ENCODE assay signal across 23 cellular contexts in the genomic region with DNA sequence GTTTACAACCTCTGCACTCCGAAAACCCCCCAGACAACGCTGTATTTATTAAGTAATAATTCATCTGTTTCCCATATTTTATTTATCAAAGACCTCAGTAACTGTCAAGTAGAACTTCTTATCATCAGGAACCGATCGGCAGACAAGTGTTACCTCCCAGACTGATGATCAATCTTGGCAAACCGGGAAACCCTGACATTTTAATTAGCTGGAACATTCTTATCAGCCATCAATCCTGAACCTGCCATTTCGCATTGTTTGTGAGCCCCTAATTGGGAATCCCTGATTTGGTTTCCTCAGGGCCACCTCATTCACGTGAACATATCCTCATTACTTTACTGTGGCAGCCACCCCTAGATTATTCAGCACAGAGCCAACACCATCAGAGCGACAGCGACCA.
"Had no signal": no experiment of that assay in that cellular context is flagged by ENCODE, and none has a peak within 500 bp of the region (broad histone marks: within the 10 kb centered on the region; RNA-seq: fewer than 3 reads in every experiment).

No MANE protein-coding gene starts in this region.

- DNase-seq: effector memory CD8-positive, alpha-beta T cell; foreskin melanocyte; left colon; left ventricle myocardium superior; mesenchymal stem cell; midbrain; nucleus accumbens; psoas muscle; retina; stimulated activated CD4-positive, alpha-beta T cell treated with anti-CD3 and anti-CD28 coated beads, Interleukin-15, amount 100 ng/mL, for 24 hours; stimulated activated CD4-positive, alpha-beta T cell treated with anti-CD3 and anti-CD28 coated beads, Interleukin-1b, Interleukin-23, amount 100 ng/mL, for 48 hours; stimulated activated CD4-positive, alpha-beta T cell treated with anti-CD3 and anti-CD28 coated beads, Interleukin-4, amount 100 ng/mL, for 24 hours; stimulated activated naive CD8-positive, alpha-beta T cell treated with anti-CD3 and anti-CD28 coated beads, Interleukin-15, amount 100 ng/mL, for 72 hours; testis; transverse colon had no signal

- H3K36me3 ChIP-seq: neural progenitor cell, spleen, transverse colon had no signal

- H3K27ac ChIP-seq: hepatocyte, neural progenitor cell, parathyroid adenoma, psoas muscle, spleen, testis, transverse colon had no signal

- H3K4me1 ChIP-seq: neural progenitor cell, parathyroid adenoma, psoas muscle, testis, transverse colon had no signal

- H3K27me3 ChIP-seq: hepatocyte, neural progenitor cell, spleen, testis, transverse colon had no signal

- H2AFZ ChIP-seq: hepatocyte, neural progenitor cell, parathyroid adenoma had no signal

- H3K4me3 ChIP-seq: hepatocyte, lung, neural progenitor cell, psoas muscle, spleen, testis, transverse colon had no signal

- H3K9me3 ChIP-seq: psoas muscle, testis, transverse colon had no signal

- H3K4me2 ChIP-seq: hepatocyte, neural progenitor cell had no signal

- H3K79me2 ChIP-seq: hepatocyte, parathyroid adenoma had no signal

- ATAC-seq: effector memory CD8-positive, alpha-beta T cell; left colon; left ventricle myocardium superior; natural killer cell treated with Interleukin-12 subunit alpha and Interleukin-12 subunit beta and Interleukin-15 and Interleukin-18, amount 100 ng/mL, for 72 hours; psoas muscle; sciatic nerve; stimulated activated memory B cell treated with anti-CD40 and anti-IgM and Interleukin-4, amounts not matched to agents 10 μg/mL and 1 μg/mL and 100 μg/mL, for 72 hours; stimulated activated naive CD8-positive, alpha-beta T cell treated with anti-CD3 and anti-CD28 coated beads, Interleukin-15, amount 100 ng/mL, for 72 hours had no signal
